In genomic region chr17:1004769-1005295, GRCh38 we compare ENCODE assay signal across 11 cellular contexts. TPM values are rescaled to one million over a fixed set of nuclear protein-coding genes. Genes with fewer than 3 reads are reported as not detected.
DNase-seq lines count a peak whose midpoint lies in the region; ATAC-seq and TF ChIP-seq lines count a peak whose summit lies in the region.
"Had no signal": no experiment of that assay in that cellular context is flagged by ENCODE, and none has a peak within 500 bp of the region (broad histone marks: within the 10 kb centered on the region; RNA-seq: fewer than 3 reads in every experiment).

No MANE protein-coding gene starts in this region.

- no peak overlapping the region for H2BK120ac ChIP-seq in trophoblast cell (ENCODE audit: insufficient read depth, low read length, poor library complexity)

- no peak overlapping the region for H2BK12ac ChIP-seq in trophoblast cell (ENCODE audit: low read length)

- no peaks in the 10 kb centered on the region for H3K79me2 ChIP-seq in trophoblast cell (ENCODE audit: control insufficient read depth, insufficient read depth, low read length, poor library complexity)

- H2BK5ac ChIP-seq in trophoblast cell (ENCODE audit: low read depth, low read length, poor library complexity): no peak overlapping the region

- H4K8ac ChIP-seq in trophoblast cell (ENCODE audit: low read depth, low read length): peak overlapping the region; percentile 32

- H3K27ac ChIP-seq in CD4-positive, CD25-positive, alpha-beta regulatory T cell (ENCODE audit: insufficient read depth, low read length, poor library complexity, severe bottlenecking): no peak overlapping the region
- peak overlapping the region in 57 of 59 donors; percentile 51 to 97 (median 82) for H3K27ac ChIP-seq in dorsolateral prefrontal cortex
- no peak overlapping the region for H3K27ac ChIP-seq in trophoblast cell (ENCODE audit: low read depth, low read length)
- H3K27ac ChIP-seq: foreskin keratinocyte had no signal

- no peaks in the 10 kb centered on the region for H3K27me3 ChIP-seq in CD4-positive, CD25-positive, alpha-beta regulatory T cell (ENCODE audit: control insufficient read depth, insufficient read depth, low read length)
- peaks cover 0 to 10% (median 0%) of the 10 kb centered on the region in 45 donors for H3K27me3 ChIP-seq in dorsolateral prefrontal cortex
- H3K27me3 ChIP-seq in trophoblast cell (ENCODE audit: insufficient read depth, low read length): no peaks in the 10 kb centered on the region
- H3K27me3 ChIP-seq: foreskin keratinocyte had no signal

- H3K4me1 Mint-ChIP-seq in CD4-positive, CD25-positive, alpha-beta regulatory T cell: peaks cover 0 to 3% (median 0%) of the 10 kb centered on the region in 4 donors
- peaks cover 13% of the 10 kb centered on the region for H3K4me1 Mint-ChIP-seq in activated CD8-positive, alpha-beta T cell treated with anti-CD3 and anti-CD28 coated beads for 36 hours (ENCODE audit: low read depth)

- no peaks in the 10 kb centered on the region for H3K9me3 ChIP-seq in CD4-positive, CD25-positive, alpha-beta regulatory T cell (ENCODE audit: control insufficient read depth in 2 of 2, low read length in 2 of 2)
- H3K9me3 ChIP-seq in trophoblast cell (ENCODE audit: insufficient read depth, low read depth, low read length): no peaks in the 10 kb centered on the region

- DNase-seq in CD4-positive, CD25-positive, alpha-beta regulatory T cell: no peak
- no peak for DNase-seq in Jurkat, Clone E6-1 (ENCODE audit: low read depth, low spot score)
- DNase-seq in dorsolateral prefrontal cortex: no peak
- DNase-seq in trophoblast cell: no peak
- no peak for DNase-seq in NCI-H1105 treated with DMSO at 0.1 percent for 48 hours (lab: John Stamatoyannopoulos, UW)
- DNase-seq in activated CD8-positive, alpha-beta T cell treated with anti-CD3 and anti-CD28 coated beads for 36 hours: no peak
- DNase-seq in hepatic stellate cell (ENCODE audit: low spot score): no peak
- DNase-seq: activated CD8-positive, alpha-beta memory T cell treated with anti-CD3 and anti-CD28 coated beads, Interleukin-2, amount 50 U/mL, for 4 hours; foreskin keratinocyte; Karpas-422 had no signal

- H3K9ac ChIP-seq in trophoblast cell (ENCODE audit: low read length): no peak overlapping the region

- intact Hi-C loops in dorsolateral prefrontal cortex (cut with DNase I): loop anchor here in 1 of 2 donors (5.0 kb wide), 1 partner anchor 52 kb away; no protein-coding TSS in a partner anchor
- intact Hi-C loops in activated CD8-positive, alpha-beta T cell treated with anti-CD3 and anti-CD28 coated beads for 36 hours (cut with micrococcal nuclease): no loop called here

- no peak overlapping the region for H3K23ac ChIP-seq in trophoblast cell (ENCODE audit: low read length)

- H3K4me3 Mint-ChIP-seq in CD4-positive, CD25-positive, alpha-beta regulatory T cell: no peak overlapping the region
- H3K4me3 Mint-ChIP-seq in activated CD8-positive, alpha-beta T cell treated with anti-CD3 and anti-CD28 coated beads for 36 hours: no peak overlapping the region

- no peak overlapping the region for H4K91ac ChIP-seq in trophoblast cell (ENCODE audit: low read depth, low read length)

- no peak overlapping the region for H2AK5ac ChIP-seq in trophoblast cell (ENCODE audit: low read length)

- no peak overlapping the region for H4K12ac ChIP-seq in trophoblast cell (ENCODE audit: low read depth, low read length)

- TF ChIP-seq CTCF in dorsolateral prefrontal cortex (IDR thresholded peaks at IDR 0.05 in 54 of 56, conservative IDR thresholded peaks at IDR 0.05 in 2 of 56; ENCODE audit: low read depth in 1 of 56, partially characterized antibody in 56 of 56): no peak
- TF ChIP-seq CTCF in activated CD8-positive, alpha-beta T cell treated with anti-CD3 and anti-CD28 coated beads for 36 hours (IDR thresholded peaks at IDR 0.05): no peak

- H2AFZ ChIP-seq in trophoblast cell (ENCODE audit: insufficient read depth, low read length, poor library complexity): peak overlapping the region; percentile 1

- no peaks in the 10 kb centered on the region for H3K79me1 ChIP-seq in trophoblast cell (ENCODE audit: low read length)

- WGBS in trophoblast cell (ENCODE audit: extremely low coverage, insufficient coverage, insufficient read length): no CpG with 5 or more reads among the region's 13 CpGs

- peaks cover 31% of the 10 kb centered on the region for H3K36me3 Mint-ChIP-seq in CD4-positive, CD25-positive, alpha-beta regulatory T cell
- H3K36me3 Mint-ChIP-seq in activated CD8-positive, alpha-beta T cell treated with anti-CD3 and anti-CD28 coated beads for 36 hours (ENCODE audit: low read depth): peaks cover 24% of the 10 kb centered on the region

- H3K4me1 ChIP-seq in CD4-positive, CD25-positive, alpha-beta regulatory T cell (ENCODE audit: control insufficient read depth, insufficient read depth, low read length, poor library complexity, severe bottlenecking): no peaks in the 10 kb centered on the region
- peaks cover 14 to 22% of the 10 kb centered on the region in 2 experiments for H3K4me1 ChIP-seq in trophoblast cell (ENCODE audit: control insufficient read depth in 1 of 2, insufficient read depth in 2 of 2, low read length in 2 of 2)
- H3K4me1 ChIP-seq: foreskin keratinocyte had no signal

- H3K4me2 ChIP-seq in trophoblast cell (ENCODE audit: low read length): no peak overlapping the region

- H3K9me3 Mint-ChIP-seq in CD4-positive, CD25-positive, alpha-beta regulatory T cell: no peaks in the 10 kb centered on the region
- no peaks in the 10 kb centered on the region for H3K9me3 Mint-ChIP-seq in activated CD8-positive, alpha-beta T cell treated with anti-CD3 and anti-CD28 coated beads for 36 hours

- POLR2A ChIA-PET in activated CD8-positive, alpha-beta T cell treated with anti-CD3 and anti-CD28 coated beads for 36 hours (lab: Charles Lee): interaction anchor here (2.1 kb wide), 1 partner anchor 8 kb away, joined by 6 read pairs; the partner anchor contains the start of gene TIMM22

- no peak overlapping the region for H3K14ac ChIP-seq in trophoblast cell (ENCODE audit: low read length)

- no peak overlapping the region for H3K4ac ChIP-seq in trophoblast cell (ENCODE audit: low read depth, low read length)

- CTCF ChIA-PET in activated CD8-positive, alpha-beta T cell treated with anti-CD3 and anti-CD28 coated beads for 36 hours (lab: Charles Lee): interaction anchor here (1.1 to 1.2 kb wide), 2 partner anchors 118 to 209 kb away, joined by 3 read pairs; no protein-coding TSS in a partner anchor

- peaks cover 64% of the 10 kb centered on the region for H3K36me3 ChIP-seq in CD4-positive, CD25-positive, alpha-beta regulatory T cell (ENCODE audit: control insufficient read depth, insufficient read depth, low read length)
- peaks cover 63 to 73% of the 10 kb centered on the region in 2 experiments for H3K36me3 ChIP-seq in trophoblast cell (ENCODE audit: control insufficient read depth in 1 of 2, insufficient read depth in 2 of 2, low read length in 2 of 2)

- peak overlapping the region; percentile 29 to 77 (median 53) for H3K27ac Mint-ChIP-seq in CD4-positive, CD25-positive, alpha-beta regulatory T cell
- no peak overlapping the region for H3K27ac Mint-ChIP-seq in activated CD8-positive, alpha-beta T cell treated with anti-CD3 and anti-CD28 coated beads for 36 hours

- no peaks in the 10 kb centered on the region for H3K27me3 Mint-ChIP-seq in CD4-positive, CD25-positive, alpha-beta regulatory T cell
- no peaks in the 10 kb centered on the region for H3K27me3 Mint-ChIP-seq in activated CD8-positive, alpha-beta T cell treated with anti-CD3 and anti-CD28 coated beads for 36 hours

- ATAC-seq in CD4-positive, CD25-positive, alpha-beta regulatory T cell (ENCODE audit: low read depth in 2 of 2): no peak
- ATAC-seq in GM21576 (IDR thresholded peaks at IDR 0.05; ENCODE audit: unreplicated experiment): no peak
- no peak for ATAC-seq in activated CD8-positive, alpha-beta T cell treated with anti-CD3 and anti-CD28 coated beads for 36 hours

- no peak overlapping the region for H3K18ac ChIP-seq in trophoblast cell (ENCODE audit: low read length)

- H3K4me3 ChIP-seq in CD4-positive, CD25-positive, alpha-beta regulatory T cell (ENCODE audit: low read depth, low read length): no peak overlapping the region
- H3K4me3 ChIP-seq in Jurkat, Clone E6-1 (ENCODE audit: low read length): peak overlapping the region; percentile 57
- H3K4me3 ChIP-seq in dorsolateral prefrontal cortex (peak overlapping the region in 2 of 59 donors; percentile 18 to 27), trophoblast cell (ENCODE audit: low read depth, low read length) (no peak overlapping the region)

RNA-seq across cellular contexts. Expression of gene TIMM22, which starts 7.9 kb away (rescaled TPM):
- total RNA-seq in CD4-positive, CD25-positive, alpha-beta regulatory T cell: 9.2 TPM
- 10 to 100 TPM; 23.9 to 28.4 (median 25.2) TPM for polyA plus RNA-seq in CD4-positive, CD25-positive, alpha-beta regulatory T cell
- polyA plus RNA-seq in Jurkat, Clone E6-1 (2012; ENCODE audit: insufficient read depth, insufficient read length): 14.5 TPM
- 10 to 100 TPM in 104 of 120 experiments, 1 to 10 TPM in 16; 7.3 to 15.5 (median 11.6) TPM for total RNA-seq in dorsolateral prefrontal cortex
- 10.6 and 10.9 TPM in 2 replicates for polyA plus RNA-seq in trophoblast cell (2013)
- total RNA-seq in activated CD8-positive, alpha-beta T cell treated with anti-CD3 and anti-CD28 coated beads for 36 hours: 10 to 100 TPM in 1 of 2 experiments, 1 to 10 TPM in 1; 8.8 to 10.2 TPM

RNA-seq across cellular contexts. Expression of gene NXN, which starts 25.3 kb away (rescaled TPM):
- 0.49 TPM for total RNA-seq in CD4-positive, CD25-positive, alpha-beta regulatory T cell
- polyA plus RNA-seq in CD4-positive, CD25-positive, alpha-beta regulatory T cell: under 1 TPM; 0.44 to 0.89 (median 0.73) TPM
- polyA plus RNA-seq in Jurkat, Clone E6-1 (2012; ENCODE audit: insufficient read depth, insufficient read length): 13.4 TPM
- total RNA-seq in dorsolateral prefrontal cortex: 10 to 100 TPM in 109 of 120 experiments, 1 to 10 TPM in 11; 6.9 to 38.1 (median 15.4) TPM
- 57.9 and 59.2 TPM in 2 replicates for polyA plus RNA-seq in trophoblast cell (2013)
- total RNA-seq in activated CD8-positive, alpha-beta T cell treated with anti-CD3 and anti-CD28 coated beads for 36 hours: 1 to 10 TPM; 1.2 to 1.4 TPM

Comparison
In these comparisons a context has a peak if more than half of its experiments do, and no peak if none do; other contexts are left out.
1. H3K27ac ChIP-seq: peak in dorsolateral prefrontal cortex (57 of 59); none in CD4-positive, CD25-positive, alpha-beta regulatory T cell (single experiment) and trophoblast cell (single experiment).